In the genomic region with DNA sequence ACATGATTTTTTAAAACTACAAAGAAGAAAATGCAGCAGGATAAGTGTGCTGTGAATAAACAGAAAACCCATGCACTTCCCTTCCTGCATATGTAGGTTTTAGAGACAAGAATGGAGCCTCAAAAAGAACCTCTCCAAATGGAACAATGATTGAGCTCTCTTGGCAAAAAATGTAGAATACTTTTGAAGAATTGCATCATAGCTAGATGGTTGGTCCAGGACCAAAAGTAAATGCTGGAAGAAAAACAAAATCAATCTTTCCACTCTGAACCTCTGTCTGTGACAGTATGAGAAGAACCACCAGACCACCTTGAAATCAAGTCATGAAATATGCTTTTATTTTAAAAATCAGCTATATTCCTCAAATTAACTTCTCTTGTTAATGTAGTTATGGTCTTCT, we compare ENCODE assay signal across 1 cellular context.
A peak's percentile ranks its signal among the peaks of the same experiment; 100 is the strongest.
TF ChIP-seq lines count a peak whose summit lies in the region.

No MANE protein-coding gene starts in this region.

TF ChIP-seq in K562, 482 proteins besides CTCF, POLR2A, EP300 and RAD21:
- TF ChIP-seq, protein P1, sequence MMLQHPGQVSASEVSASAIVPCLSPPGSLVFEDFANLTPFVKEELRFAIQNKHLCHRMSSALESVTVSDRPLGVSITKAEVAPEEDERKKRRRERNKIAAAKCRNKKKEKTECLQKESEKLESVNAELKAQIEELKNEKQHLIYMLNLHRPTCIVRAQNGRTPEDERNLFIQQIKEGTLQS (IDR thresholded peaks at IDR 0.05) = 0 out of 2 replicates have a peak, but pooled peaks have one; percentile 15
- TF ChIP-seq, protein P1 (CRISPR knock-in tag; conservative IDR thresholded peaks at IDR 0.05) = no peak
- TF ChIP-seq, protein P2, sequence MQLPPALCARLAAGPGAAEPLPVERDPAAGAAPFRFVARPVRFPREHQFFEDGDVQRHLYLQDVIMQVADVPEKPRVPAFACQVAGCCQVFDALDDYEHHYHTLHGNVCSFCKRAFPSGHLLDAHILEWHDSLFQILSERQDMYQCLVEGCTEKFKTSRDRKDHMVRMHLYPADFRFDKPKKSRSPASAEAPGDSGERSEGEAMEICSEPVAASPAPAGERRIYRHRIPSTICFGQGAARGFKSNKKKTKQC (CRISPR knock-in tag; IDR thresholded peaks at IDR 0.05) = no peak
- TF ChIP-seq POLR2B (IDR thresholded peaks at IDR 0.05; ENCODE audit: low read depth, partially characterized antibody) = no peak
- no peak for TF ChIP-seq ZNF57 (CRISPR knock-in tag; IDR thresholded peaks at IDR 0.05)
- no peak for TF ChIP-seq ZNF212 (CRISPR knock-in tag; IDR thresholded peaks at IDR 0.05)
- no peak for TF ChIP-seq CEBPG (CRISPR knock-in tag; IDR thresholded peaks at IDR 0.05)
- TF ChIP-seq CEBPG (tag; conservative IDR thresholded peaks at IDR 0.05 in 1 of 2, IDR thresholded peaks at IDR 0.05 in 1 of 2) = 0 out of 4 replicates have a peak, but pooled peaks of 1 of the 2 experiments have one; percentile 17
- no peak for TF ChIP-seq ZNF584 (CRISPR knock-in tag; IDR thresholded peaks at IDR 0.05; ENCODE audit: low read depth)
